ENCODE assay signal across 8 cellular contexts in the genomic region with DNA sequence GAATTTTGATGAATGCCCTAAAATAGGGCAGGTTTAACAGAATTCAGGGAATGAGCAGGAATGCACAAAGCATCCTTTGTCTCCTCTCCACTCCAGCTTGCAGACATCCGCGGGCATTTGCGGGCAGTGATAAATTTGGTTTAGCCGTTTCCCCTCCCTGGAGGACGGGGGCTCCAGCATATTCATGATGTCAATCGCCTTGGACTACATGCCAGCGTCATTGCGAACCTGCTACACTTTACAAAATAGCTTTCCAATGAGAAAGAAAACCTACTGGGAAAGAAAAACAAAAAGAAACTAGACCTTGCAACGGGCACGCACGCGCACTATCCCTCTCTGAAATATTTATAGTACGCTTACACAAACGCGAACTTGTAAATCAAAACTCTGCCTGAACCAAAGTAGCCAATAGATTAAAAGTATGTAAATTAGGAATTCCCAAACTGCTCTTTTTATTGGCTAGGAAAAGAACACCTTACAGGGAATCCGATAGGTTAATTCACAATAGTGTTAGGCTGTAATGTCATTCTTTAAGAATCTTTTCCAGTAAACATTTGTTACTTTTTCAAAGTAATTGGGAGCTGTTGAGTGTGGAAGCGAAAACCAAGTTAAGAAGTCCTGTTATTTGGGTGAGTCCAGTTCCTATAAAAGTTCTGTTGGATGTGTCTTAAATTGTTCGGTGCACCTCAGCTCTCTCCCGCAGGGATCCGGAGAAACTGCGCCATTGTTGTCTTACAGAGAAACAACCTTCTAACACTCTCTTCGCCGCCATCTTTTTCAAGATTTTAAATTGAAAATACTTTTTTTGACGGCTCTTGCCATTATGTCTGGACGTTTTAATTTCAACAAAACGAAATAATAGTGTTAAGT.
DNase-seq lines count a peak whose midpoint lies in the region; ATAC-seq, FAIRE-seq and TF ChIP-seq lines count a peak whose summit lies in the region.

No MANE protein-coding gene starts in this region.

- H3K27me3 ChIP-seq in endodermal cell (ENCODE audit: control insufficient read depth, insufficient read depth, low read length, poor library complexity, severe bottlenecking) (no peaks in the 10 kb centered on the region), suprapubic skin (peaks cover 30% of the 10 kb centered on the region)

- peak overlapping the region; percentile 100 for H3K27ac ChIP-seq in endodermal cell (ENCODE audit: low read depth, low read length)
- H3K27ac ChIP-seq in mesodermal cell (ENCODE audit: low read depth, low read length, severe bottlenecking): peak overlapping the region; percentile 100
- H3K27ac ChIP-seq in suprapubic skin: peak overlapping the region; percentile 93

- TF ChIP-seq POLR2A in suprapubic skin (IDR thresholded peaks at IDR 0.05): peak; percentile 9 to 16

- H3K9ac ChIP-seq in endodermal cell (ENCODE audit: extremely low read depth, low read length, poor library complexity, severe bottlenecking): peak overlapping the region; percentile 99

- no peaks in the 10 kb centered on the region for H3K4me1 ChIP-seq in endodermal cell (ENCODE audit: control insufficient read depth, insufficient read depth, low read length)
- peaks cover 3% of the 10 kb centered on the region for H3K4me1 ChIP-seq in mesodermal cell (ENCODE audit: control insufficient read depth, insufficient read depth, low read length, poor library complexity, severe bottlenecking)
- H3K4me1 ChIP-seq in suprapubic skin: peaks cover 14% of the 10 kb centered on the region

- TF ChIP-seq CTCF in endodermal cell (conservative IDR thresholded peaks at IDR 0.05): no peak
- no peak for TF ChIP-seq CTCF in suprapubic skin (IDR thresholded peaks at IDR 0.05)

- peak overlapping the region; percentile 88 for H3K4me3 ChIP-seq in endodermal cell (ENCODE audit: low read length)
- H3K4me3 ChIP-seq in mesodermal cell (ENCODE audit: extremely low read depth, insufficient read depth, low read length, poor library complexity, severe bottlenecking): peak overlapping the region; percentile 53
- H3K4me3 ChIP-seq in suprapubic skin: peak overlapping the region; percentile 56

- H3K36me3 Mint-ChIP-seq in endodermal cell (ENCODE audit: low read depth): no peaks in the 10 kb centered on the region

- TF ChIP-seq EP300 in suprapubic skin (IDR thresholded peaks at IDR 0.05): no peak

- 22 to 46% methylated on average over 9 to 26 of the region's 26 CpGs for WGBS in endodermal cell (ENCODE audit: insufficient coverage in 1 of 2, insufficient read length in 1 of 2), 2 experiments
- WGBS in mesodermal cell (ENCODE audit: insufficient coverage in 2 of 2), 2 experiments: 8 to 15% methylated on average over 4 to 12 of the region's 26 CpGs
- 1% methylated on average over 26 of the region's 26 CpGs for WGBS in suprapubic skin

- peak; percentile 98 for DNase-seq in NCI-H2171 treated with DMSO at 0.1 percent for 48 hours (lab: John Stamatoyannopoulos, UW)
- peak; percentile 47 to 59 for DNase-seq in activated CD4-positive, alpha-beta T cell treated with anti-CD3 and anti-CD28 coated beads, Interleukin-2, amount 50 U/mL, for 4 hours
- peak; percentile 87 for DNase-seq in endodermal cell
- no peak for DNase-seq in suprapubic skin (ENCODE audit: low spot score in 2 of 2)

- H3K9me3 Mint-ChIP-seq in endodermal cell: no peaks in the 10 kb centered on the region

- H3K36me3 ChIP-seq in endodermal cell (ENCODE audit: control insufficient read depth, insufficient read depth, low read length) (no peaks in the 10 kb centered on the region), mesodermal cell (ENCODE audit: control insufficient read depth, insufficient read depth, low read length) (no peaks in the 10 kb centered on the region), suprapubic skin (no peaks in the 10 kb centered on the region)

- FAIRE-seq in A204.1 (lab: Jason Lieb, UNC): peak; percentile 100

- peak; percentile 79 for ATAC-seq in GM18511 (IDR thresholded peaks at IDR 0.05; ENCODE audit: unreplicated experiment)
- ATAC-seq in HG03045 (IDR thresholded peaks at IDR 0.05; ENCODE audit: unreplicated experiment): peak; percentile 65

- no peak overlapping the region for H3K27ac Mint-ChIP-seq in endodermal cell

- no peaks in the 10 kb centered on the region for H3K27me3 Mint-ChIP-seq in endodermal cell (ENCODE audit: insufficient read depth)

- H3K4me1 Mint-ChIP-seq in endodermal cell: peaks cover 24% of the 10 kb centered on the region

- no peak overlapping the region for H3K4me3 Mint-ChIP-seq in endodermal cell

- H3K9me3 ChIP-seq in endodermal cell (ENCODE audit: control insufficient read depth, low read length) (no peaks in the 10 kb centered on the region), mesodermal cell (ENCODE audit: control insufficient read depth, low read length) (no peaks in the 10 kb centered on the region), suprapubic skin (no peaks in the 10 kb centered on the region)

Comparison
In these comparisons a context has a peak if more than half of its experiments do, and no peak if none do; other contexts are left out.
1. DNase-seq: peak in NCI-H2171 treated with DMSO at 0.1 percent for 48 hours (single experiment), activated CD4-positive, alpha-beta T cell treated with anti-CD3 and anti-CD28 coated beads, Interleukin-2, amount 50 U/mL, for 4 hours (2 of 2) and endodermal cell (single experiment); none in suprapubic skin (0 of 2).
2. Peak in every context shown above with its lines, with median percentiles within 50 percentile points of each other: H3K27ac ChIP-seq and H3K4me3 ChIP-seq.